Comparison of ENCODE assay signal across 1 cellular context in genomic region chr2:36411962-36412444, GRCh38.
TF ChIP-seq lines count a peak whose summit lies in the region.

No MANE protein-coding gene starts in this region.

TF ChIP-seq in K562, 482 proteins besides CTCF, POLR2A, EP300 and RAD21:
- TF ChIP-seq ZNF696 (CRISPR knock-in tag; conservative IDR thresholded peaks at IDR 0.05) (no peak), SETDB1 (IDR thresholded peaks at IDR 0.05; ENCODE audit: low read length) (no peak), ATF1 (CRISPR knock-in tag; IDR thresholded peaks at IDR 0.05) (no peak), ATF1 (tag; IDR thresholded peaks at IDR 0.05) (no peak)
TF ChIP-seq in K562: peak in this region for 0.
